Comparison of ENCODE assay signal across 24 cellular contexts in genomic region chr1:234701737-234702341, GRCh38.
DNase-seq lines count a peak whose midpoint lies in the region; ATAC-seq and TF ChIP-seq lines count a peak whose summit lies in the region.
"Had no signal": no experiment of that assay in that cellular context is flagged by ENCODE, and none has a peak within 500 bp of the region (broad histone marks: within the 10 kb centered on the region; RNA-seq: fewer than 3 reads in every experiment).

No MANE protein-coding gene starts in this region.

- TF ChIP-seq POLR2A in transverse colon (IDR thresholded peaks at IDR 0.05) = no peak
- no peak for TF ChIP-seq POLR2A in prostate gland (IDR thresholded peaks at IDR 0.05)

- H3K27me3 ChIP-seq in transverse colon (no peaks in the 10 kb centered on the region), prostate gland (replicated peaks; ENCODE audit: insufficient read depth) (no peaks in the 10 kb centered on the region)
- H3K27me3 ChIP-seq: MG63, neutrophil, SJCRH30, upper lobe of left lung had no signal

- peak; percentile 40 for DNase-seq in NCI-H82 (lab: John Stamatoyannopoulos, UW)
- DNase-seq in NCI-H82 treated with DMSO at 0.1 percent for 48 hours (lab: John Stamatoyannopoulos, UW; ENCODE audit: unreplicated experiment) = no peak
- DNase-seq in Right ventricle myocardium superior = no peak
- no peak for DNase-seq in omental fat pad (ENCODE audit: low spot score)
- no peak for DNase-seq in transverse colon
- no peak for DNase-seq in COLO829 (ENCODE audit: low spot score)
- DNase-seq in prostate gland (ENCODE audit: low spot score) = no peak
- DNase-seq: 8988T; activated CD4-positive, alpha-beta T cell treated with anti-CD3 and anti-CD28 coated beads for 1 hour; activated CD8-positive, alpha-beta T cell treated with anti-CD3 and anti-CD28 coated beads for 36 hours; activated gamma-delta T cell treated with Interleukin-2 at 50 U/mL for 16 hours; activated naive CD8-positive, alpha-beta T cell treated with anti-CD3 and anti-CD28 coated beads, Interleukin-2, amount 50 U/mL, for 24 hours; CD4-positive, alpha-beta T cell; endodermal cell; mammary epithelial cell; MG63; NCI-H1436; SJCRH30; stimulated activated naive CD8-positive, alpha-beta T cell treated with anti-CD3 and anti-CD28 coated beads, Interleukin-15, Interleukin-2, amounts not matched to agents 100 U/mL and 50 U/mL, for 24 hours; upper lobe of left lung had no signal

- H3K9me3 ChIP-seq in transverse colon (no peaks in the 10 kb centered on the region), prostate gland (no peaks in the 10 kb centered on the region)
- H3K9me3 ChIP-seq: MG63, neutrophil, SJCRH30, upper lobe of left lung had no signal

- 88% methylated on average over 6 of the region's 6 CpGs; no CpG with 5 or more reads in 1 of the 2 donors for WGBS in transverse colon (ENCODE audit: low coverage in 1 of 2), 2 donors
- WGBS in prostate gland = 88% methylated on average over 6 of the region's 6 CpGs

- intact Hi-C loops in Right ventricle myocardium superior (cut with DNase I) = no loop called here
- intact Hi-C loops in transverse colon (cut with DNase I; ENCODE audit: low total_unique reads) = no loop called here
- intact Hi-C loops in prostate gland (cut with DNase I) = no loop called here

- TF ChIP-seq CTCF in omental fat pad (IDR thresholded peaks at IDR 0.05) = no peak
- TF ChIP-seq CTCF in transverse colon (IDR thresholded peaks at IDR 0.05) = no peak
- no peak for TF ChIP-seq CTCF in prostate gland (IDR thresholded peaks at IDR 0.05)

- H3K4me3 ChIP-seq in transverse colon = no peak overlapping the region
- H3K4me3 ChIP-seq in prostate gland = no peak overlapping the region
- H3K4me3 ChIP-seq: coronary artery, GM23248, MG63, SJCRH30, upper lobe of left lung had no signal

- no peak for TF ChIP-seq EP300 in transverse colon (IDR thresholded peaks at IDR 0.05; ENCODE audit: low read depth)

- peak overlapping the region; percentile 0 to 75 (median 44) for H3K27ac ChIP-seq in transverse colon
- H3K27ac ChIP-seq in prostate gland = no peak overlapping the region
- H3K27ac ChIP-seq: GM23248, neutrophil, SJCRH30, upper lobe of left lung had no signal

- H3K4me1 ChIP-seq in transverse colon (peaks cover 14 to 26% (median 19%) of the 10 kb centered on the region in 4 donors), prostate gland (replicated peaks) (no peaks in the 10 kb centered on the region)

- ATAC-seq in Right ventricle myocardium superior (ENCODE audit: poor library complexity) (peak; percentile 78), omental fat pad (ENCODE audit: low FRiP score) (peak; percentile 30), HG02623 (IDR thresholded peaks at IDR 0.05; ENCODE audit: unreplicated experiment) (no peak)
- ATAC-seq: activated CD8-positive, alpha-beta T cell treated with anti-CD3 and anti-CD28 coated beads for 36 hours; activated naive CD8-positive, alpha-beta T cell treated with anti-CD3 and anti-CD28 coated beads, Interleukin-2, amount 50 U/mL, for 24 hours; stimulated activated naive CD8-positive, alpha-beta T cell treated with anti-CD3 and anti-CD28 coated beads, Interleukin-15, Interleukin-2, amounts not matched to agents 100 U/mL and 50 U/mL, for 24 hours had no signal

- in situ Hi-C loops in transverse colon (cut with MboI; ENCODE audit: low pct_ligation_motif_present in 1 of 4, low pct_unique_long_range_greater_than_20kb in 1 of 4, low sequenced_read_pairs in 3 of 4) = loop anchor here in 1 of 4 donors (25.0 kb wide), 1 partner anchor 360 kb away; no protein-coding TSS in a partner anchor

- no peaks in the 10 kb centered on the region for H3K36me3 ChIP-seq in transverse colon
- no peaks in the 10 kb centered on the region for H3K36me3 ChIP-seq in prostate gland
- H3K36me3 ChIP-seq: MG63, neutrophil, SJCRH30, upper lobe of left lung had no signal

Comparison
In these comparisons a context has a peak if more than half of its experiments do, and no peak if none do; other contexts are left out.
1. H3K27ac ChIP-seq: peak in transverse colon (4 of 4); none in prostate gland (0 of 2).